In the genomic region with DNA sequence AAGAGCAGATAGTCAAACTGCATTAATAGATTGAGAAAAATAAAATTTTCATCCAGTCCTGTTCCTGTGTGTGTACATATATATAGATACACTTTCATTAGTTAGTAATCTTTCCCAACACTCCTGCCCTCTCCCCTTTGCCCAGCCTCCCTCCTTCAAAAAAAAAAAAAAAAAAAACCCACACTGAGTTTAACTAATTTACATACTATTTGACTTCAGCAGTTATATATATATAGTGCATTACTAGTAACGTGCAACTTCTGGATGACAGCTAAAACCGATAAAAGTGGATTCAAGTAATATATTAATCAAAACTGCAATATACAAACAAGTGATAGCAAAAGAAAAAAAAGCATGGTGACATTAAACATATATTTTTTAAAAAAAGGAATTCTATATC, we compare ENCODE assay signal across 10 cellular contexts. TPM values are rescaled to one million over a fixed set of nuclear protein-coding genes. Genes with fewer than 3 reads are reported as not detected.
DNase-seq lines count a peak whose midpoint lies in the region; ATAC-seq, FAIRE-seq and TF ChIP-seq lines count a peak whose summit lies in the region.
"Had no signal": no experiment of that assay in that cellular context is flagged by ENCODE, and none has a peak within 500 bp of the region (broad histone marks: within the 10 kb centered on the region; RNA-seq: fewer than 3 reads in every experiment).

No MANE protein-coding gene starts in this region.

- no peak overlapping the region for H2BK15ac ChIP-seq in H1 (ENCODE audit: low read length)

- no peak overlapping the region for H3K18ac ChIP-seq in H1 (ENCODE audit: extremely low read depth, low read length)

- FAIRE-seq in H1 (lab: Jason Lieb, UNC) = no peak
- FAIRE-seq: islet of Langerhans had no signal

- no peak overlapping the region; a peak in 1 of 7 replicates for H3K9ac ChIP-seq in H1 (replicated peaks in 1 of 4; ENCODE audit: extremely low read depth in 1 of 4, low read depth in 3 of 4, low read length in 3 of 4)

- no peak overlapping the region for H2BK5ac ChIP-seq in H1 (ENCODE audit: low read depth, low read length)

- TF ChIP-seq POLR2A in H1 (IDR thresholded peaks at IDR 0.05; ENCODE audit: control extremely low read depth in 1 of 2, low read depth in 2 of 2, low read length in 2 of 2) (no peak), uterus (IDR thresholded peaks at IDR 0.05) (no peak)

- TF ChIP-seq RAD21 in H1 (IDR thresholded peaks at IDR 0.05 in 1 of 2, conservative IDR thresholded peaks at IDR 0.05 in 1 of 2; ENCODE audit: low read depth in 2 of 2, low read length in 2 of 2) = no peak

- H3K56ac ChIP-seq in H1 (replicated peaks; ENCODE audit: insufficient read length, low read depth, low read length) = no peak overlapping the region

- H3K4me2 ChIP-seq in H1 (ENCODE audit: insufficient read depth in 1 of 2, low read depth in 2 of 2, low read length in 2 of 2) = peak overlapping the region; percentile 87 to 95

- no peak overlapping the region for H2AFZ ChIP-seq in H1 (ENCODE audit: low read length)

- H3K4me1 Mint-ChIP-seq in nephron = peaks cover 29% of the 10 kb centered on the region
- peaks cover 0 to 6% (median 4%) of the 10 kb centered on the region in 4 donors for H3K4me1 Mint-ChIP-seq in CD4-positive, alpha-beta memory T cell

- H3K27ac ChIP-seq in cardiac muscle cell (peak overlapping the region; percentile 100), H1 (ENCODE audit: low read depth, low read length) (no peak overlapping the region), uterus (peak overlapping the region; percentile 87 to 92)
- no peak overlapping the region for H3K27ac ChIP-seq in CD4-positive, alpha-beta memory T cell (ENCODE audit: low read depth, low read length)

- H3K9me3 Mint-ChIP-seq in nephron = no peaks in the 10 kb centered on the region
- peaks cover 0 to 14% (median 4%) of the 10 kb centered on the region in 8 donors for H3K9me3 Mint-ChIP-seq in CD4-positive, alpha-beta memory T cell

- TF ChIP-seq EP300 in H1 (IDR thresholded peaks at IDR 0.05; ENCODE audit: borderline replicate concordance in 1 of 2, low read depth in 2 of 2, low read length in 2 of 2) = no peak

- no peak overlapping the region for H2BK20ac ChIP-seq in H1 (ENCODE audit: low read length)

- peaks cover 0 to 1% of the 10 kb centered on the region in 2 experiments for H4K20me1 ChIP-seq in H1 (replicated peaks in 1 of 2; ENCODE audit: control insufficient read depth in 1 of 2, insufficient read depth in 2 of 2, low read length in 2 of 2)

- peaks cover 18% of the 10 kb centered on the region for H3K27me3 Mint-ChIP-seq in nephron (ENCODE audit: low read depth)
- H3K27me3 Mint-ChIP-seq in CD4-positive, alpha-beta memory T cell = peaks cover 14 to 16% of the 10 kb centered on the region in 2 donors

- CTCF ChIA-PET in H1 (lab: Charles Lee; ENCODE audit: partially characterized antibody) = interaction anchor here (0.6 to 1.0 kb wide), 2 partner anchors 129 to 259 kb away, joined by 3 read pairs; no protein-coding TSS in a partner anchor
- CTCF ChIA-PET in CD4-positive, alpha-beta memory T cell (lab: Charles Lee; ENCODE audit: partially characterized antibody) = no interaction called here

- no peak overlapping the region for H2BK12ac ChIP-seq in H1 (ENCODE audit: low read depth, low read length)

- H3K9me3 ChIP-seq in cardiac muscle cell (ENCODE audit: low read depth) (no peaks in the 10 kb centered on the region), H1 (ENCODE audit: insufficient read depth in 2 of 2, low read depth in 1 of 2, low read length in 1 of 2) (no peaks in the 10 kb centered on the region), uterus (no peaks in the 10 kb centered on the region)
- no peaks in the 10 kb centered on the region for H3K9me3 ChIP-seq in CD4-positive, alpha-beta memory T cell (ENCODE audit: control insufficient read depth in 1 of 2, low read length in 2 of 2)

- peaks cover 0 to 62% of the 10 kb centered on the region in 2 experiments; a peak in 3 of 4 replicates for H3K79me2 ChIP-seq in H1 (ENCODE audit: control insufficient read depth in 1 of 2, insufficient read depth in 2 of 2, low read length in 2 of 2)

- H3K27ac Mint-ChIP-seq in nephron = peak overlapping the region; percentile 88 to 97 (median 96)
- H3K27ac Mint-ChIP-seq in CD4-positive, alpha-beta memory T cell = no peak overlapping the region

- H3K4me3 ChIP-seq in cardiac muscle cell (peak overlapping the region; percentile 98), H1 (ENCODE audit: extremely low read depth in 1 of 4, insufficient read depth in 2 of 4, low read depth in 3 of 4, low read length in 4 of 4) (peak overlapping the region; percentile 54 to 99 (median 80)), uterus (peak overlapping the region; percentile 46 to 78)
- H3K4me3 ChIP-seq in CD4-positive, alpha-beta memory T cell (ENCODE audit: low read length in 2 of 2) = no peak overlapping the region

- no peak overlapping the region for H4K91ac ChIP-seq in H1 (replicated peaks; ENCODE audit: insufficient read length, low read length)

- H2AK5ac ChIP-seq in H1 (ENCODE audit: low read depth, low read length) = no peak overlapping the region

- H3K36me3 ChIP-seq in cardiac muscle cell = no peaks in the 10 kb centered on the region
- H3K36me3 ChIP-seq in H1 (ENCODE audit: control insufficient read depth in 2 of 4, insufficient read depth in 4 of 4, low read length in 3 of 4) = no peaks in the 10 kb centered on the region
- no peaks in the 10 kb centered on the region for H3K36me3 ChIP-seq in uterus
- no peaks in the 10 kb centered on the region for H3K36me3 ChIP-seq in CD4-positive, alpha-beta memory T cell (ENCODE audit: insufficient read depth, low read length)

- no peak for ATAC-seq in Right ventricle myocardium inferior

- H3K79me1 ChIP-seq in H1 (ENCODE audit: low read depth, low read length) = no peaks in the 10 kb centered on the region

- H3K23ac ChIP-seq in H1 (ENCODE audit: insufficient read length) = no peak overlapping the region

- POLR2A ChIA-PET in H1 (lab: Charles Lee; ENCODE audit: partially characterized antibody) = interaction anchor here (0.9 to 2.5 kb wide), 6 partner anchors 13 to 601 kb away, joined by 3 to 10 read pairs (median 6); no protein-coding TSS in a partner anchor
- POLR2A ChIA-PET in CD4-positive, alpha-beta memory T cell (lab: Charles Lee; ENCODE audit: partially characterized antibody) = no interaction called here

- TF ChIP-seq CTCF in cardiac muscle cell (IDR thresholded peaks at IDR 0.05; ENCODE audit: low read depth, low read length) (no peak), H1 (IDR thresholded peaks at IDR 0.05; ENCODE audit: control extremely low read depth in 1 of 3, insufficient read depth in 1 of 3, low read depth in 1 of 3, low read length in 3 of 3) (no peak), nephron (IDR thresholded peaks at IDR 0.05; ENCODE audit: unreplicated experiment in 3 of 3) (no peak), uterus (IDR thresholded peaks at IDR 0.05) (no peak)

- DNase-seq in cardiac muscle cell (ENCODE audit: low read depth in 1 of 2, low spot score in 1 of 2) = no peak
- DNase-seq in Right ventricle myocardium inferior (ENCODE audit: missing footprints) = no peak
- no peak for DNase-seq in H1 (ENCODE audit: low read depth in 1 of 2, low spot score in 2 of 2)
- no peak for DNase-seq in uterus
- no peak for DNase-seq in DMS 273 treated with DMSO at 0.1 percent for 48 hours (lab: John Stamatoyannopoulos, UW)
- no peak for DNase-seq in CD4-positive, alpha-beta memory T cell
- no peak for DNase-seq in anterior cingulate cortex (lab: John Stamatoyannopoulos, UW)

- H3K4me3 Mint-ChIP-seq in nephron = peak overlapping the region; percentile 86 to 91 (median 90)
- no peak overlapping the region for H3K4me3 Mint-ChIP-seq in CD4-positive, alpha-beta memory T cell

- H3K4me1 ChIP-seq in cardiac muscle cell (ENCODE audit: low read depth) = peaks cover 48% of the 10 kb centered on the region
- H3K4me1 ChIP-seq in H1 (replicated peaks in 1 of 4; ENCODE audit: control insufficient read depth in 3 of 4, insufficient read depth in 4 of 4, low read length in 3 of 4) = peaks cover 0 to 7% (median 1%) of the 10 kb centered on the region in 4 experiments; a peak in 3 of 7 replicates
- H3K4me1 ChIP-seq in uterus = no peaks in the 10 kb centered on the region
- no peaks in the 10 kb centered on the region for H3K4me1 ChIP-seq in CD4-positive, alpha-beta memory T cell (ENCODE audit: insufficient read depth, low read length)

- H3K14ac ChIP-seq in H1 (ENCODE audit: insufficient read length) = no peak overlapping the region

- no peak overlapping the region for H4K8ac ChIP-seq in H1 (ENCODE audit: extremely low read depth, insufficient read depth, low read length)

- 27% methylated on average over 2 of the region's 2 CpGs; no CpG with 5 or more reads in 1 of the 2 experiments for WGBS in H1 (ENCODE audit: extremely low coverage in 1 of 2, insufficient coverage in 1 of 2, insufficient read length in 1 of 2, insufficient replicate concordance in 2 of 2, low coverage in 1 of 2, low lambda C conversion rate in 2 of 2, missing lambda C conversion rate in 1 of 2), 2 experiments

- peaks cover 7% of the 10 kb centered on the region for H3K23me2 ChIP-seq in H1 (ENCODE audit: low read depth, low read length)

- H4K5ac ChIP-seq in H1 (ENCODE audit: insufficient read length, low read depth, low read length) = no peak overlapping the region

- H2BK120ac ChIP-seq in H1 (replicated peaks; ENCODE audit: low read depth, low read length) = no peak overlapping the region

- no peak overlapping the region for H3K4ac ChIP-seq in H1 (replicated peaks; ENCODE audit: insufficient read length, low read depth, low read length)

- intact Hi-C loops in Right ventricle myocardium inferior (cut with DNase I) = loop anchor here (5.0 kb wide), 3 partner anchors 77 to 242 kb away; no protein-coding TSS in a partner anchor
- intact Hi-C loops in uterus (cut with DNase I; ENCODE audit: low total_unique reads) = no loop called here
- intact Hi-C loops in CD4-positive, alpha-beta memory T cell (cut with micrococcal nuclease) = no loop called here

- no peaks in the 10 kb centered on the region for H3K36me3 Mint-ChIP-seq in nephron (ENCODE audit: low read depth)
- no peaks in the 10 kb centered on the region for H3K36me3 Mint-ChIP-seq in CD4-positive, alpha-beta memory T cell

- H3K27me3 ChIP-seq in cardiac muscle cell (no peaks in the 10 kb centered on the region), H1 (replicated peaks in 1 of 4; ENCODE audit: control insufficient read depth in 3 of 4, extremely low read depth in 1 of 4, insufficient read depth in 3 of 4, low read length in 3 of 4) (no peaks in the 10 kb centered on the region), uterus (no peaks in the 10 kb centered on the region)
- no peaks in the 10 kb centered on the region for H3K27me3 ChIP-seq in CD4-positive, alpha-beta memory T cell (ENCODE audit: insufficient read depth, low read length)

RNA-seq across cellular contexts. Expression of a gene that starts 1.4 kb away (rescaled TPM):
- 23.1 and 51.0 TPM in 2 replicates for total RNA-seq in cardiac muscle cell
- polyA plus RNA-seq in cardiac muscle cell = 12.6 and 26.8 TPM in 2 replicates
- total RNA-seq in Right ventricle myocardium inferior = 16.7 TPM
- total RNA-seq in H1 (2021; fragmentation: NEBNext Ultra II Directional; extraction: Animal tissue kit (Norgen Biotek cat#: 25700)) = 21.5 and 22.8 TPM in 2 replicates
- polyA plus RNA-seq in H1 (2011; rRNA removed) = 5.0 and 6.0 TPM in 2 replicates
- polyA plus RNA-seq in H1 (2011; cell fraction: cytosol; rRNA removed) = 5.5 TPM
- 11.5 TPM for polyA plus RNA-seq in H1 (2011; cell fraction: nucleus; rRNA removed)
- polyA plus RNA-seq in H1 (2012, experiment 1 of 2) = 5.0 to 10.1 TPM (median 7.2 TPM) in 4 replicates
- polyA plus RNA-seq in H1 (2012, experiment 2 of 2) = 0.42 TPM
- 6.6 TPM for polyA plus RNA-seq in H1 (2013, experiment 1 of 2)
- 6.6 TPM for polyA plus RNA-seq in H1 (2013, experiment 2 of 2)
- 17.7 and 19.0 TPM in 2 replicates for polyA minus RNA-seq in H1 (2011; rRNA and poly(A)+ RNA removed)
- polyA minus RNA-seq in H1 (2011; cell fraction: cytosol; rRNA and poly(A)+ RNA removed) = 10.5 TPM
- 25.1 TPM for polyA minus RNA-seq in H1 (2011; cell fraction: nucleus; rRNA and poly(A)+ RNA removed)
- total RNA-seq in uterus = 1 to 10 TPM; 1.8 to 9.8 (median 4.6) TPM
- not detected for total RNA-seq in CD4-positive, alpha-beta memory T cell
- not detected for polyA plus RNA-seq in CD4-positive, alpha-beta memory T cell
- total RNA-seq: activated CD8-positive, alpha-beta memory T cell treated with anti-CD3 and anti-CD28 coated beads for 36 hours had no signal

Comparison
In these comparisons a context has a peak if more than half of its experiments do, and no peak if none do; other contexts are left out.
1. H3K27ac ChIP-seq: peak in cardiac muscle cell (single experiment) and uterus (2 of 2); none in H1 (single experiment) and CD4-positive, alpha-beta memory T cell (single experiment).
2. H3K4me3 ChIP-seq: peak in cardiac muscle cell (single experiment), H1 (4 of 4) and uterus (2 of 2); none in CD4-positive, alpha-beta memory T cell (0 of 2).
3. H3K27ac Mint-ChIP-seq: peak in nephron (3 of 3); none in CD4-positive, alpha-beta memory T cell (0 of 7).
4. H3K4me3 Mint-ChIP-seq: peak in nephron (3 of 3); none in CD4-positive, alpha-beta memory T cell (0 of 8).